8 cellular contexts compared by ENCODE assay signal in the genomic region with DNA sequence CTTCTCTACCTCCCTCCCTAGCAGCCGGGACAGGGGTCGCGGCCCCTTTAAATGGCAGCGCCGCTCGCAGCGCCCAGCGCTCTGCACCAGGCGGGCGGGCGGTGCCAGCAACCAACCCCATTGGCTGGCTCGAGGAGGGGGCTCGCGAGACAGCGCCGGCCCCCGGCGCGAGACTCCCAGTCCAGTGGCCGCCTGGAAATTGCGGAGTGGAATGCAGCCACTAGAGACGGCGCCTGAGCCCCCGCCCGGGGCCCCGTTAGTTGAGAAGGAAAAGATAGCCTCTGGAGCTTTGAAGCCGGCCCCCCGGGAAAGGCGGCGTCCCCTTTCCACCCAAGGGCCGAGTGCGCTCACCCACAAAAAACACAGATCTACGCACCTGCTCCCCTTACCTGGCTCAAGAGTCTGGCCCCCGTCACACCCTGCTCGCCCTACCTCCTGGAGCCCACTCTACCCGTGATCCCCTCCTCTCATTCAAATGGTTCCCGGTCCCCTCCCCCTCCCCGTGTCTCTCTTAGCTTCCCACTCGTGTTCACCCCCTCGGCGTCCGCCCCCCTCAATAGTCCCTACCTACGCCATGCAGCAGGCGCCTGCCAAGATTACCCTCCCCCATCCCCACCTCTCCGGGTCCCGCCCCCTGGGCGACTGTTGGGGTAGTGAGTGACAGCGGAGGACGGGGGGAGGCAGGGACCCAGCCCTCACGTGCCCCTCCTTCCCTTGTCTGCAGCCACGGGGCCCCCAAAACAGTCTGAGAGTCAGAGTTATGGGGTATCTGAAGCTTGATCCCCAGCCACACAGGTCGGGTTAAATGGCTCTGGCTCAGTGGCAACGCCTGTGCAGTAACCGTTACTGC. TPM values are rescaled to one million over a fixed set of nuclear protein-coding genes. Genes with fewer than 3 reads are reported as not detected.
DNase-seq lines count a peak whose midpoint lies in the region; ATAC-seq and TF ChIP-seq lines count a peak whose summit lies in the region.

A gene (minus strand): TSS at position 49 of the 850 bp plus-strand sequence. CDS start 885 bp downstream, outside the sequence.

- no peaks in the 10 kb centered on the region for H3K9me3 Mint-ChIP-seq in CD4-positive, CD25-positive, alpha-beta regulatory T cell

- peak within 1 kb of the TSS; percentile 88 to 99 (median 93) for H3K4me3 Mint-ChIP-seq in CD4-positive, CD25-positive, alpha-beta regulatory T cell

- H3K27ac Mint-ChIP-seq in CD4-positive, CD25-positive, alpha-beta regulatory T cell, result peak within 1 kb of the TSS; percentile 88 to 99 (median 94)

- peaks cover 4% of the 10 kb centered on the region for H3K36me3 Mint-ChIP-seq in CD4-positive, CD25-positive, alpha-beta regulatory T cell

- H3K27me3 ChIP-seq in CD4-positive, CD25-positive, alpha-beta regulatory T cell (ENCODE audit: control insufficient read depth, insufficient read depth, low read length), result no peaks in the 10 kb centered on the region
- no peaks in the 10 kb centered on the region for H3K27me3 ChIP-seq in liver (ENCODE audit: control insufficient read depth in 4 of 4, insufficient read depth in 4 of 4, low read length in 3 of 4)

- no peaks in the 10 kb centered on the region for H3K27me3 Mint-ChIP-seq in CD4-positive, CD25-positive, alpha-beta regulatory T cell

- H3K4me3 ChIP-seq in CD4-positive, CD25-positive, alpha-beta regulatory T cell (ENCODE audit: low read depth, low read length), result peak within 1 kb of the TSS; percentile 81
- peak within 1 kb of the TSS; percentile 83 to 90 (median 85) for H3K4me3 ChIP-seq in liver (ENCODE audit: low read depth in 1 of 3, low read length in 3 of 3)

- DNase-seq in CD4-positive, CD25-positive, alpha-beta regulatory T cell, result peak; percentile 73 to 89 (median 79)
- DNase-seq in NCI-H82 (lab: John Stamatoyannopoulos, UW) (peak; percentile 94), dermis blood vessel endothelial cell (peak; percentile 88)
- DNase-seq in activated CD4-positive, alpha-beta T cell treated with anti-CD3 and anti-CD28 coated beads, Interleukin-2, amount 50 U/mL, for 48 hours, result peak; percentile 70 to 76
- DNase-seq in stimulated activated CD4-positive, alpha-beta T cell treated with anti-CD3 and anti-CD28 coated beads, Interleukin-2, amount 100 ng/mL, for 48 hours, result peak; percentile 53 to 58

- H3K4me1 Mint-ChIP-seq in CD4-positive, CD25-positive, alpha-beta regulatory T cell, result peaks cover 0 to 33% (median 15%) of the 10 kb centered on the region in 4 donors

- H3K9me3 ChIP-seq in CD4-positive, CD25-positive, alpha-beta regulatory T cell (ENCODE audit: control insufficient read depth in 2 of 2, low read length in 2 of 2), result no peaks in the 10 kb centered on the region
- H3K9me3 ChIP-seq in liver (ENCODE audit: control insufficient read depth in 4 of 4, low read length in 3 of 4), result no peaks in the 10 kb centered on the region

- peak within 1 kb of the TSS; percentile 86 for H3K27ac ChIP-seq in CD4-positive, CD25-positive, alpha-beta regulatory T cell (ENCODE audit: insufficient read depth, low read length, poor library complexity, severe bottlenecking)
- peak within 1 kb of the TSS; percentile 75 to 78 for H3K27ac ChIP-seq in liver (ENCODE audit: low read depth in 1 of 2, low read length in 2 of 2)

- WGBS in liver, result under 1% methylated on average over 54 of the region's 54 CpGs

- H3K4me1 ChIP-seq in CD4-positive, CD25-positive, alpha-beta regulatory T cell (ENCODE audit: control insufficient read depth, insufficient read depth, low read length, poor library complexity, severe bottlenecking), result peaks cover 22% of the 10 kb centered on the region
- peaks cover 5 to 9% (median 7%) of the 10 kb centered on the region in 4 donors for H3K4me1 ChIP-seq in liver (ENCODE audit: control insufficient read depth in 4 of 4, insufficient read depth in 4 of 4, low read length in 3 of 4)

- H3K9ac ChIP-seq in liver (ENCODE audit: low read depth in 1 of 2, low read length in 2 of 2), result peak within 1 kb of the TSS in 1 of 2 donors; percentile 75

- TF ChIP-seq CTCF in liver (IDR thresholded peaks at IDR 0.05; ENCODE audit: low read depth, low read length, missing input control), result no peak

- H3K36me3 ChIP-seq in CD4-positive, CD25-positive, alpha-beta regulatory T cell (ENCODE audit: control insufficient read depth, insufficient read depth, low read length), result peaks cover 3% of the 10 kb centered on the region
- peaks cover 0 to 3% (median 2%) of the 10 kb centered on the region in 4 donors for H3K36me3 ChIP-seq in liver (ENCODE audit: control insufficient read depth in 4 of 4, insufficient read depth in 3 of 4, low read depth in 1 of 4, low read length in 3 of 4)

- ATAC-seq in CD4-positive, CD25-positive, alpha-beta regulatory T cell (ENCODE audit: low read depth in 2 of 2), result peak; percentile 87 to 89
- ATAC-seq in GM19452 (IDR thresholded peaks at IDR 0.05; ENCODE audit: unreplicated experiment), result peak; percentile 83
- ATAC-seq in HG03571 (IDR thresholded peaks at IDR 0.05; ENCODE audit: unreplicated experiment), result peak; percentile 79

- TF ChIP-seq RAD21 in liver (IDR thresholded peaks at IDR 0.05), result peak; percentile 15 to 31

TF ChIP-seq in liver, 16 proteins besides CTCF, POLR2A, EP300 and RAD21:
- TF ChIP-seq SP1 (IDR thresholded peaks at IDR 0.05) (peak; percentile 35), EGR1 (IDR thresholded peaks at IDR 0.05; ENCODE audit: low read depth in 2 of 2) (no peak), YY1 (IDR thresholded peaks at IDR 0.05) (no peak), GABPA (IDR thresholded peaks at IDR 0.05 in 1 of 2, conservative IDR thresholded peaks at IDR 0.05 in 1 of 2) (no peak), FOXA2 (IDR thresholded peaks at IDR 0.05) (no peak)
- TF ChIP-seq, protein P1, sequence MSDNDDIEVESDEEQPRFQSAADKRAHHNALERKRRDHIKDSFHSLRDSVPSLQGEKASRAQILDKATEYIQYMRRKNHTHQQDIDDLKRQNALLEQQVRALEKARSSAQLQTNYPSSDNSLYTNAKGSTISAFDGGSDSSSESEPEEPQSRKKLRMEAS (IDR thresholded peaks at IDR 0.05), result peak; percentile 26
- TF ChIP-seq, protein P2, sequence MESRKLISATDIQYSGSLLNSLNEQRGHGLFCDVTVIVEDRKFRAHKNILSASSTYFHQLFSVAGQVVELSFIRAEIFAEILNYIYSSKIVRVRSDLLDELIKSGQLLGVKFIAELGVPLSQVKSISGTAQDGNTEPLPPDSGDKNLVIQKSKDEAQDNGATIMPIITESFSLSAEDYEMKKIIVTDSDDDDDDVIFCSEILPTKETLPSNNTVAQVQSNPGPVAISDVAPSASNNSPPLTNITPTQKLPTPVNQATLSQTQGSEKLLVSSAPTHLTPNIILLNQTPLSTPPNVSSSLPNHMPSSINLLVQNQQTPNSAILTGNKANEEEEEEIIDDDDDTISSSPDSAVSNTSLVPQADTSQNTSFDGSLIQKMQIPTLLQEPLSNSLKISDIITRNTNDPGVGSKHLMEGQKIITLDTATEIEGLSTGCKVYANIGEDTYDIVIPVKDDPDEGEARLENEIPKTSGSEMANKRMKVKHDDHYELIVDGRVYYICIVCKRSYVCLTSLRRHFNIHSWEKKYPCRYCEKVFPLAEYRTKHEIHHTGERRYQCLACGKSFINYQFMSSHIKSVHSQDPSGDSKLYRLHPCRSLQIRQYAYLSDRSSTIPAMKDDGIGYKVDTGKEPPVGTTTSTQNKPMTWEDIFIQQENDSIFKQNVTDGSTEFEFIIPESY (IDR thresholded peaks at IDR 0.05), result peak; percentile 97

RNA-seq across cellular contexts. Expression of the gene that starts here (rescaled TPM):
- 19.5 TPM for total RNA-seq in CD4-positive, CD25-positive, alpha-beta regulatory T cell
- 1 to 10 TPM; 4.9 to 7.3 (median 6.3) TPM for polyA plus RNA-seq in CD4-positive, CD25-positive, alpha-beta regulatory T cell
- total RNA-seq in dermis blood vessel endothelial cell, result 13.8 and 25.9 TPM in 2 replicates
- total RNA-seq in liver, result 10 to 100 TPM in 1 of 2 donors, 1 to 10 TPM in 1; 6.9 to 13.3 TPM
- polyA plus RNA-seq in liver, result 1 to 10 TPM; 4.5 to 5.5 TPM

Comparison
In these comparisons a context has a peak if more than half of its experiments do, and no peak if none do; other contexts are left out.
1. Peak in every context shown above with its lines: DNase-seq, ATAC-seq, H3K4me3 ChIP-seq and H3K27ac ChIP-seq.